In genomic region chr10:2994562-2994961, GRCh38 we compare ENCODE assay signal across 17 cellular contexts.
DNase-seq lines count a peak whose midpoint lies in the region; FAIRE-seq and TF ChIP-seq lines count a peak whose summit lies in the region.
"Had no signal": no experiment of that assay in that cellular context is flagged by ENCODE, and none has a peak within 500 bp of the region (broad histone marks: within the 10 kb centered on the region; RNA-seq: fewer than 3 reads in every experiment).

No MANE protein-coding gene starts in this region.

- in situ Hi-C loops in astrocyte of the cerebellum (cut with HindIII; ENCODE audit: low sequenced_read_pairs), result no loop called here

- no peaks in the 10 kb centered on the region for H3K4me1 ChIP-seq in small intestine (ENCODE audit: control insufficient read depth in 2 of 2, insufficient read depth in 1 of 2, low read depth in 1 of 2, low read length in 1 of 2)
- H3K4me1 ChIP-seq: Caco-2 had no signal

- no peaks in the 10 kb centered on the region for H3K36me3 ChIP-seq in small intestine (ENCODE audit: control insufficient read depth in 2 of 2, insufficient read depth in 2 of 2, low read length in 2 of 2)

- TF ChIP-seq CTCF in astrocyte of the cerebellum (IDR thresholded peaks at IDR 0.05; ENCODE audit: low read depth, low read length, missing control alignments) (no peak), fibroblast of the aortic adventitia (IDR thresholded peaks at IDR 0.05; ENCODE audit: insufficient read depth, low read length) (no peak)

- DNase-seq in EH (ENCODE audit: low read depth) (peak; percentile 55), astrocyte of the cerebellum (ENCODE audit: low read depth) (peak; percentile 75), fibroblast of the aortic adventitia (ENCODE audit: low read depth) (peak; percentile 87), small intestine (no peak), activated gamma-delta T cell treated with Interleukin-2 at 50 U/mL for 16 hours (no peak), NCI-H524 treated with DMSO at 0.1 percent for 48 hours (lab: John Stamatoyannopoulos, UW) (no peak)
- DNase-seq in effector CD8-positive, alpha-beta T cell (lab: John Stamatoyannopoulos, UW), result no peak
- DNase-seq: Caco-2, DMS79 treated with DMSO at 0.1 percent for 48 hours, GDM1, HFFc6, NCI-H1417 treated with DMSO at 0.1 percent for 48 hours, NCI-H2029, NCI-H2171 treated with DMSO at 0.1 percent for 48 hours, NCI-H82, SIG-M5 had no signal

- no peak overlapping the region for H3K27ac ChIP-seq in small intestine (ENCODE audit: low read depth in 1 of 2, low read length in 1 of 2)

- H3K4me3 ChIP-seq in astrocyte of the cerebellum (ENCODE audit: low read depth, low read length) (no peak overlapping the region), fibroblast of the aortic adventitia (ENCODE audit: low read depth, low read length) (no peak overlapping the region), small intestine (ENCODE audit: low read depth in 1 of 2, low read length in 2 of 2) (no peak overlapping the region)
- H3K4me3 ChIP-seq: GM23338 had no signal

- no peaks in the 10 kb centered on the region for H3K9me3 ChIP-seq in small intestine (ENCODE audit: control insufficient read depth, low read depth)
- H3K9me3 ChIP-seq: Caco-2 had no signal

- WGBS in small intestine, 3 donors, result 77 to 92% (median 92%) methylated on average over 5 of the region's 5 CpGs

- FAIRE-seq in small intestine (lab: Jason Lieb, UNC), result peak; percentile 44

- no peaks in the 10 kb centered on the region for H3K27me3 ChIP-seq in small intestine (ENCODE audit: control insufficient read depth in 2 of 2, insufficient read depth in 2 of 2, low read length in 2 of 2)

Comparison
In these comparisons a context has a peak if more than half of its experiments do, and no peak if none do; other contexts are left out.
1. DNase-seq: peak in EH (single experiment), astrocyte of the cerebellum (single experiment) and fibroblast of the aortic adventitia (single experiment); none in small intestine (single experiment), activated gamma-delta T cell treated with Interleukin-2 at 50 U/mL for 16 hours (single experiment), effector CD8-positive, alpha-beta T cell (single experiment) and NCI-H524 treated with DMSO at 0.1 percent for 48 hours (single experiment).